In genomic region chr3:48333346-48334245, GRCh38 we compare ENCODE assay signal across 8 cellular contexts. TPM values are rescaled to one million over a fixed set of nuclear protein-coding genes. Genes with fewer than 3 reads are reported as not detected.
"Had no signal": no experiment of that assay in that cellular context is flagged by ENCODE, and none has a peak within 500 bp of the region (broad histone marks: within the 10 kb centered on the region; RNA-seq: fewer than 3 reads in every experiment).

Gene SPINK8, minus strand, starts transcription at chr3:48333661. Its CDS starts 5,320 bp downstream, at chr3:48328341.

RNA-seq across cellular contexts. Expression of gene SPINK8, which starts in this region (rescaled TPM):
- total RNA-seq: activated CD4-positive, alpha-beta memory T cell treated with anti-CD3 and anti-CD28 coated beads, Interleukin-2, amount 10 ng/mL, durations not matched to agents 7 days and 5 days; activated CD8-positive, alpha-beta memory T cell treated with anti-CD3 and anti-CD28 coated beads, Interleukin-2, amount 10 ng/mL, durations not matched to agents 7 days and 5 days; aorta; cerebellum; K562; MCF 10A; RPMI7951; SJSA1 had no signal
